In genomic region chr1:247103777-247104591, GRCh38 we compare ENCODE assay signal across 1 cellular context.
TF ChIP-seq lines count a peak whose summit lies in the region.

TSS of gene ZNF669 (minus strand) at chr1:247104356. CDS start at chr1:247104199, 157 bp downstream.

TF ChIP-seq in H1, 55 proteins besides CTCF, POLR2A, EP300 and RAD21 (continued from another document):
- TF ChIP-seq TCF12 (IDR thresholded peaks at IDR 0.05; ENCODE audit: low read depth, low read length) (no peak), SIN3A (conservative IDR thresholded peaks at IDR 0.05 in 1 of 2, IDR thresholded peaks at IDR 0.05 in 1 of 2; ENCODE audit: low read depth in 1 of 2, low read length in 2 of 2) (peak; percentile 22 to 72; a peak in 1 of 4 replicates), GTF2F1 (IDR thresholded peaks at IDR 0.05; ENCODE audit: borderline replicate concordance, low read depth, low read length) (0 out of 2 replicates have a peak, but pooled peaks have one; percentile 28), POLR2AphosphoS5 (IDR thresholded peaks at IDR 0.05; ENCODE audit: low read depth, low read length) (peak; percentile 84), SP2 (IDR thresholded peaks at IDR 0.05; ENCODE audit: low read length) (0 out of 2 replicates have a peak, but pooled peaks have one; percentile 4), MAFK (IDR thresholded peaks at IDR 0.05; ENCODE audit: low read depth, low read length) (no peak), NRF1 (IDR thresholded peaks at IDR 0.05; ENCODE audit: low read depth, low read length) (no peak), CHD2 (IDR thresholded peaks at IDR 0.05; ENCODE audit: low read length) (peak; percentile 68; the same call in 1 of the 2 replicates), SIX5 (IDR thresholded peaks at IDR 0.05; ENCODE audit: low read depth, low read length) (no peak), ASH2L (IDR thresholded peaks at IDR 0.05; ENCODE audit: low read length) (peak; percentile 83), TBP (IDR thresholded peaks at IDR 0.05; ENCODE audit: low read depth, low read length) (peak; percentile 86), CBX8 (IDR thresholded peaks at IDR 0.05; ENCODE audit: borderline replicate concordance, low read depth, low read length) (no peak), CREB1 (IDR thresholded peaks at IDR 0.05) (peak; percentile 86), KDM4A (IDR thresholded peaks at IDR 0.05; ENCODE audit: low read depth, low read length, severe bottlenecking) (peak; percentile 75), GABPA (IDR thresholded peaks at IDR 0.05; ENCODE audit: borderline replicate concordance, insufficient read depth, low read length) (peak; percentile 86; the same call in 1 of the 2 replicates), SP1 (IDR thresholded peaks at IDR 0.05; ENCODE audit: low read depth, low read length) (peak; percentile 86), PHF8 (conservative IDR thresholded peaks at IDR 0.05; ENCODE audit: low read depth, low read length) (peak; percentile 96), SRF (IDR thresholded peaks at IDR 0.05; ENCODE audit: low read depth, low read length) (peak; percentile 13; the same call in 1 of the 2 replicates), ZNF274 (IDR thresholded peaks at IDR 0.05; ENCODE audit: borderline replicate concordance, extremely low read depth, low read length) (no peak), USF2 (IDR thresholded peaks at IDR 0.05; ENCODE audit: low read length) (peak; percentile 76), FOSL1 (IDR thresholded peaks at IDR 0.05; ENCODE audit: insufficient read depth, low read depth, low read length) (no peak), TAF1 (IDR thresholded peaks at IDR 0.05; ENCODE audit: low read depth, low read length) (peak; percentile 90), SP4 (IDR thresholded peaks at IDR 0.05; ENCODE audit: low read length) (peak; percentile 84), TAF7 (optimal IDR thresholded peaks at IDR 0.05; ENCODE audit: borderline replicate concordance, low read depth, low read length) (peak; percentile 87)
- TF ChIP-seq, protein P1, sequence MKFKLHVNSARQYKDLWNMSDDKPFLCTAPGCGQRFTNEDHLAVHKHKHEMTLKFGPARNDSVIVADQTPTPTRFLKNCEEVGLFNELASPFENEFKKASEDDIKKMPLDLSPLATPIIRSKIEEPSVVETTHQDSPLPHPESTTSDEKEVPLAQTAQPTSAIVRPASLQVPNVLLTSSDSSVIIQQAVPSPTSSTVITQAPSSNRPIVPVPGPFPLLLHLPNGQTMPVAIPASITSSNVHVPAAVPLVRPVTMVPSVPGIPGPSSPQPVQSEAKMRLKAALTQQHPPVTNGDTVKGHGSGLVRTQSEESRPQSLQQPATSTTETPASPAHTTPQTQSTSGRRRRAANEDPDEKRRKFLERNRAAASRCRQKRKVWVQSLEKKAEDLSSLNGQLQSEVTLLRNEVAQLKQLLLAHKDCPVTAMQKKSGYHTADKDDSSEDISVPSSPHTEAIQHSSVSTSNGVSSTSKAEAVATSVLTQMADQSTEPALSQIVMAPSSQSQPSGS (IDR thresholded peaks at IDR 0.05; ENCODE audit: low read length), result no peak
